1 cellular context compared by ENCODE assay signal in genomic region chr22:46240917-46241316, GRCh38.
TF ChIP-seq lines count a peak whose summit lies in the region.

No MANE protein-coding gene starts in this region.

TF ChIP-seq in liver, 16 proteins besides CTCF, POLR2A, EP300 and RAD21 (continued from another document):
- TF ChIP-seq REST (IDR thresholded peaks at IDR 0.05) (peak; percentile 23), JUND (IDR thresholded peaks at IDR 0.05) (peak; percentile 25 to 38), FOXA1 (IDR thresholded peaks at IDR 0.05) (no peak), NR2F2 (IDR thresholded peaks at IDR 0.05) (peak; percentile 96), HNF4G (IDR thresholded peaks at IDR 0.05) (peak; percentile 91), SP1 (IDR thresholded peaks at IDR 0.05) (peak; percentile 85), RXRA (IDR thresholded peaks at IDR 0.05) (peak; percentile 93 to 96), GABPA (IDR thresholded peaks at IDR 0.05 in 1 of 2, conservative IDR thresholded peaks at IDR 0.05 in 1 of 2) (peak in 1 of 2 donors; percentile 46), EGR1 (IDR thresholded peaks at IDR 0.05; ENCODE audit: low read depth in 2 of 2) (no peak), YY1 (IDR thresholded peaks at IDR 0.05) (peak; percentile 73), TAF1 (conservative IDR thresholded peaks at IDR 0.05) (no peak), HNF4A (conservative IDR thresholded peaks at IDR 0.05) (peak; percentile 98 to 99), FOXA2 (IDR thresholded peaks at IDR 0.05) (no peak)
- TF ChIP-seq, protein P1, sequence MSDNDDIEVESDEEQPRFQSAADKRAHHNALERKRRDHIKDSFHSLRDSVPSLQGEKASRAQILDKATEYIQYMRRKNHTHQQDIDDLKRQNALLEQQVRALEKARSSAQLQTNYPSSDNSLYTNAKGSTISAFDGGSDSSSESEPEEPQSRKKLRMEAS (IDR thresholded peaks at IDR 0.05) = peak; percentile 75
TF ChIP-seq in liver: peak in this region for 11.
